ENCODE assay signal across 8 cellular contexts in the genomic region with DNA sequence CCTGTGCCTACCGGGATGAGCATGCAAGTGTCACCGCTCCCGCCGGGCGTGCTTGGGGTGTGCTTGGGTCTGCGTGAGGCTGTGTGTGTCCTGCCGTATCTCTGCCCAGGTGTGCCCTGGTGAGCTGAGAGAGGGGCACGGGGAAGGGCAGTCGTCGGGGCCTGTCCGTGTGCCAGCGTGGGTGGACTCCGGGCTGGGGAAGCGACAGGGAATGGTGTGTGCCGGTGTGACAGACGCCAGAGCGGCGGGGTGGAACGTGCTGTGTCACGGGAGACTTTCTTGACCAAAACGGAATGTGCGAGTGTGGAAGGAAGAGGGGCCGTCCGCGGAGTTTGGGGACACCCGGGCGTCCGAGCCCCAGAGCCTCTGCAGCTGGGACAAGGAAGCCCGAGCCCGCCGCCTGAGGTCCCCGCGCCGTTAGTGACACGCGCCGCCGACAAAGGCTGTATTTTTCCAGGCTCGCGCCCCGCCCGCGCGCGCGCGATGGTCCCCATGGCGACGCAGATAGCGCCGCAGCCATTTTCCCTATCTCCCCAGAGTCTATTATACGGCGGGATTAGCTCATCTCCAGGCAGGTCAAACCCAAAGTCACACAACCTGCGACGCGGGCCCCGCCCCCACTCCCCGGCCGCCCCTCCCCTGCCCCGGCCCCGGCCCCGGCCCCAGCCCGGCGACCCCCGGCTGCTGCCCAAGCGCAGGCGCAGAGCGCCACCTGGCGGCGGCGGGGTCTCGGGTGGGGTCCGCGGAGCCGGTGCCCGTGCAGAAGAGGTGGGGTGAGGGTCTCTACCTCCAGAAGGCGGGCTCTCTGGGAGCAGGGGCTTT. TPM values are rescaled to one million over a fixed set of nuclear protein-coding genes. Genes with fewer than 3 reads are reported as not detected.
DNase-seq lines count a peak whose midpoint lies in the region; ATAC-seq and TF ChIP-seq lines count a peak whose summit lies in the region.

No MANE protein-coding gene starts in this region.

- POLR2A ChIA-PET in activated CD4-positive, alpha-beta memory T cell treated with anti-CD3 and anti-CD28 coated beads, Interleukin-2, amount 10 ng/mL, durations not matched to agents 7 days and 5 days (lab: Charles Lee): interaction anchor here (1.1 kb wide), 1 partner anchor 13 kb away, joined by 3 read pairs; no protein-coding TSS in a partner anchor

- H3K4me3 ChIP-seq in AG10803 (ENCODE audit: low read length): peak overlapping the region; percentile 56
- peak overlapping the region; percentile 47 for H3K4me3 ChIP-seq in H7 (ENCODE audit: insufficient read depth, low read depth, low read length)

- CTCF ChIA-PET in activated CD4-positive, alpha-beta memory T cell treated with anti-CD3 and anti-CD28 coated beads, Interleukin-2, amount 10 ng/mL, durations not matched to agents 7 days and 5 days (lab: Charles Lee): interaction anchor here (0.8 to 1.5 kb wide), 5 partner anchors 9 to 112 kb away, joined by 3 to 6 read pairs (median 4); no protein-coding TSS in a partner anchor

- peaks cover 67% of the 10 kb centered on the region for H3K27me3 Mint-ChIP-seq in activated CD4-positive, alpha-beta memory T cell treated with anti-CD3 and anti-CD28 coated beads, Interleukin-2, amount 10 ng/mL, durations not matched to agents 7 days and 5 days

- no peaks in the 10 kb centered on the region for H3K9me3 Mint-ChIP-seq in activated CD4-positive, alpha-beta memory T cell treated with anti-CD3 and anti-CD28 coated beads, Interleukin-2, amount 10 ng/mL, durations not matched to agents 7 days and 5 days

- H3K4me1 Mint-ChIP-seq in activated CD4-positive, alpha-beta memory T cell treated with anti-CD3 and anti-CD28 coated beads, Interleukin-2, amount 10 ng/mL, durations not matched to agents 7 days and 5 days: peaks cover 10% of the 10 kb centered on the region

- peak overlapping the region; percentile 65 for H3K4me3 Mint-ChIP-seq in activated CD4-positive, alpha-beta memory T cell treated with anti-CD3 and anti-CD28 coated beads, Interleukin-2, amount 10 ng/mL, durations not matched to agents 7 days and 5 days

- ATAC-seq in HG02798 (IDR thresholded peaks at IDR 0.05; ENCODE audit: poor library complexity, unreplicated experiment): no peak

- peak; percentile 54 for TF ChIP-seq CTCF in AG10803 (conservative IDR thresholded peaks at IDR 0.05; ENCODE audit: low read length)

- DNase-seq in AG10803 (ENCODE audit: low read depth) (no peak), H7 (peak; percentile 99), NCI-H748 (lab: John Stamatoyannopoulos, UW; ENCODE audit: unreplicated experiment) (peak; percentile 87), midbrain (lab: John Stamatoyannopoulos, UW) (peak; percentile 72)
- peak; percentile 67 for DNase-seq in activated CD4-positive, alpha-beta memory T cell treated with anti-CD3 and anti-CD28 coated beads, Interleukin-2, amount 10 ng/mL, durations not matched to agents 7 days and 5 days
- peak; percentile 62 for DNase-seq in effector CD4-positive, alpha-beta T cell
- DNase-seq in stimulated activated CD8-positive, alpha-beta memory T cell treated with anti-CD3 and anti-CD28 coated beads, Interleukin-4, amount 100 ng/mL, for 1 hour (ENCODE audit: low read depth in 2 of 2, low spot score in 1 of 2): peak; percentile 40 to 42

- peaks cover 59% of the 10 kb centered on the region for H3K27me3 ChIP-seq in H7 (ENCODE audit: control insufficient read depth, insufficient read depth, low read length)

- no peak overlapping the region for H3K27ac Mint-ChIP-seq in activated CD4-positive, alpha-beta memory T cell treated with anti-CD3 and anti-CD28 coated beads, Interleukin-2, amount 10 ng/mL, durations not matched to agents 7 days and 5 days

- H3K36me3 ChIP-seq in H7 (replicated peaks; ENCODE audit: control insufficient read depth, insufficient read depth, low read length): no peaks in the 10 kb centered on the region

- H3K36me3 Mint-ChIP-seq in activated CD4-positive, alpha-beta memory T cell treated with anti-CD3 and anti-CD28 coated beads, Interleukin-2, amount 10 ng/mL, durations not matched to agents 7 days and 5 days (ENCODE audit: low read depth): no peaks in the 10 kb centered on the region

RNA-seq across cellular contexts. Expression of a gene that starts 4.5 kb away (rescaled TPM):
- total RNA-seq in H7 (2014; rRNA removed; shearing (Covaris generic)): 3.9 and 5.4 TPM in 2 replicates
- under 1 TPM; 0.08 to 0.23 TPM for total RNA-seq in activated CD4-positive, alpha-beta memory T cell treated with anti-CD3 and anti-CD28 coated beads, Interleukin-2, amount 10 ng/mL, durations not matched to agents 7 days and 5 days

RNA-seq across cellular contexts. Expression of a gene that starts 30.8 kb away (rescaled TPM):
- not detected in 2 replicates for total RNA-seq in H7 (2014; rRNA removed; shearing (Covaris generic))
- not detected for total RNA-seq in activated CD4-positive, alpha-beta memory T cell treated with anti-CD3 and anti-CD28 coated beads, Interleukin-2, amount 10 ng/mL, durations not matched to agents 7 days and 5 days
